ENCODE assay signal across 19 cellular contexts in genomic region chr14:82905762-82906161, GRCh38.
DNase-seq lines count a peak whose midpoint lies in the region; ATAC-seq, FAIRE-seq and TF ChIP-seq lines count a peak whose summit lies in the region.
"Had no signal": no experiment of that assay in that cellular context is flagged by ENCODE, and none has a peak within 500 bp of the region (broad histone marks: within the 10 kb centered on the region; RNA-seq: fewer than 3 reads in every experiment).

No MANE protein-coding gene starts in this region.

- TF ChIP-seq RAD21 in H1 (IDR thresholded peaks at IDR 0.05 in 1 of 2, conservative IDR thresholded peaks at IDR 0.05 in 1 of 2; ENCODE audit: low read depth in 2 of 2, low read length in 2 of 2), result no peak

- no peak for TF ChIP-seq CTCF in GM23338 (conservative IDR thresholded peaks at IDR 0.05; ENCODE audit: low read depth in 2 of 2)
- no peak for TF ChIP-seq CTCF in H1 (IDR thresholded peaks at IDR 0.05; ENCODE audit: control extremely low read depth in 1 of 3, insufficient read depth in 1 of 3, low read depth in 1 of 3, low read length in 3 of 3)

- peaks cover 17% of the 10 kb centered on the region for H3K9me3 Mint-ChIP-seq in GM23338

- H2AFZ ChIP-seq in GM23338 (peak overlapping the region; percentile 28; the same call in 1 of the 2 replicates), H1 (ENCODE audit: low read length) (peak overlapping the region; percentile 85)

- 89% methylated on average over 2 of the region's 2 CpGs; no CpG with 5 or more reads in 1 of the 2 experiments for WGBS in H1 (ENCODE audit: extremely low coverage in 1 of 2, insufficient coverage in 1 of 2, insufficient read length in 1 of 2, insufficient replicate concordance in 2 of 2, low coverage in 1 of 2, low lambda C conversion rate in 2 of 2, missing lambda C conversion rate in 1 of 2), 2 experiments

- no peak overlapping the region for H3K18ac ChIP-seq in H1 (ENCODE audit: extremely low read depth, low read length)

- H3K4me3 ChIP-seq in GM23338 (no peak overlapping the region), H1 (ENCODE audit: extremely low read depth in 1 of 4, insufficient read depth in 2 of 4, low read depth in 3 of 4, low read length in 4 of 4) (no peak overlapping the region)
- H3K4me3 ChIP-seq: BLaER1 treated with 17β-estradiol and CSF1 and Interleukin-3, amounts not matched to agents 10 nM and 100 nM had no signal

- no peak overlapping the region for H3K56ac ChIP-seq in H1 (replicated peaks; ENCODE audit: insufficient read length, low read depth, low read length)

- H3K4me3 Mint-ChIP-seq in GM23338, result no peak overlapping the region
- H3K4me3 Mint-ChIP-seq: CD8-positive, alpha-beta T cell; IgD-negative memory B cell; T-helper 2 cell treated with Interferon-gamma antibody and Interleukin-4, amounts not matched to agents 5 μg/mL and 100 μg/mL, for 36 hours had no signal

- H3K36me3 ChIP-seq in GM23338 (ENCODE audit: insufficient read depth), result no peaks in the 10 kb centered on the region
- H3K36me3 ChIP-seq in H1 (ENCODE audit: control insufficient read depth in 2 of 4, insufficient read depth in 4 of 4, low read length in 3 of 4), result no peaks in the 10 kb centered on the region
- H3K36me3 ChIP-seq: BLaER1 treated with 17β-estradiol and CSF1 and Interleukin-3, amounts not matched to agents 10 nM and 100 nM had no signal

- no peak overlapping the region for H2BK15ac ChIP-seq in H1 (ENCODE audit: low read length)

- FAIRE-seq in H1 (lab: Jason Lieb, UNC), result no peak
- FAIRE-seq: H54 had no signal

- no peak overlapping the region for H2BK12ac ChIP-seq in H1 (ENCODE audit: low read depth, low read length)

- no peaks in the 10 kb centered on the region for H3K23me2 ChIP-seq in H1 (ENCODE audit: low read depth, low read length)

- no peak overlapping the region for H4K5ac ChIP-seq in H1 (ENCODE audit: insufficient read length, low read depth, low read length)

- no peak overlapping the region for H2AK5ac ChIP-seq in H1 (ENCODE audit: low read depth, low read length)

- DNase-seq in GM23338 (ENCODE audit: low spot score) (no peak), NCI-H187 (lab: John Stamatoyannopoulos, UW) (peak; percentile 14 to 51), NCI-H345 treated with DMSO at 0.1 percent for 48 hours (lab: John Stamatoyannopoulos, UW; ENCODE audit: unreplicated experiment) (peak; percentile 11), H1 (ENCODE audit: low read depth in 1 of 2, low spot score in 2 of 2) (no peak), mesenteric fat pad (ENCODE audit: low spot score) (no peak)
- no peak for DNase-seq in stimulated activated CD4-positive, alpha-beta T cell treated with anti-CD3 and anti-CD28 coated beads, Interleukin-4, amount 100 ng/mL, for 4 hours
- DNase-seq: Calu3; CD8-positive, alpha-beta T cell; Karpas-422; NCI-H1930; NCI-H226; NCI-H774; SHP77; SK-N-SH had no signal

- no peak overlapping the region for H4K8ac ChIP-seq in H1 (ENCODE audit: extremely low read depth, insufficient read depth, low read length)

- TF ChIP-seq EP300 in H1 (IDR thresholded peaks at IDR 0.05; ENCODE audit: borderline replicate concordance in 1 of 2, low read depth in 2 of 2, low read length in 2 of 2), result no peak

- no peak overlapping the region for H3K4ac ChIP-seq in H1 (replicated peaks; ENCODE audit: insufficient read length, low read depth, low read length)

- H3K4me2 ChIP-seq in GM23338 (no peak overlapping the region), H1 (ENCODE audit: insufficient read depth in 1 of 2, low read depth in 2 of 2, low read length in 2 of 2) (no peak overlapping the region)
- H3K4me2 ChIP-seq: BLaER1 treated with 17β-estradiol and CSF1 and Interleukin-3, amounts not matched to agents 10 nM and 100 nM; SK-N-SH had no signal

- CTCF ChIA-PET in H1 (lab: Charles Lee; ENCODE audit: partially characterized antibody), result interaction anchor here (0.8 to 0.9 kb wide), 2 partner anchors 83 to 192 kb away, joined by 3 read pairs; no protein-coding TSS in a partner anchor

- H4K20me1 ChIP-seq in GM23338 (replicated peaks; ENCODE audit: insufficient read depth) (no peaks in the 10 kb centered on the region), H1 (replicated peaks in 1 of 2; ENCODE audit: control insufficient read depth in 1 of 2, insufficient read depth in 2 of 2, low read length in 2 of 2) (no peaks in the 10 kb centered on the region)
- H4K20me1 ChIP-seq: BLaER1 treated with 17β-estradiol and CSF1 and Interleukin-3, amounts not matched to agents 10 nM and 100 nM had no signal

- no peak overlapping the region for H3K14ac ChIP-seq in H1 (ENCODE audit: insufficient read length)

- no peak overlapping the region for H3K27ac ChIP-seq in GM23338 (ENCODE audit: low read depth)
- H3K27ac ChIP-seq in H1 (ENCODE audit: low read depth, low read length), result no peak overlapping the region
- H3K27ac ChIP-seq: BLaER1 treated with 17β-estradiol and CSF1 and Interleukin-3, amounts not matched to agents 10 nM and 100 nM had no signal

- H3K36me3 Mint-ChIP-seq in GM23338 (ENCODE audit: low read depth), result no peaks in the 10 kb centered on the region
- H3K36me3 Mint-ChIP-seq: CD8-positive, alpha-beta T cell; IgD-negative memory B cell had no signal

- H3K4me1 ChIP-seq in GM23338 (ENCODE audit: insufficient read depth), result no peaks in the 10 kb centered on the region
- H3K4me1 ChIP-seq in H1 (replicated peaks in 1 of 4; ENCODE audit: control insufficient read depth in 3 of 4, insufficient read depth in 4 of 4, low read length in 3 of 4), result peaks cover 0 to 3% (median 0%) of the 10 kb centered on the region in 4 experiments; a peak in 2 of 7 replicates
- H3K4me1 ChIP-seq: BLaER1 treated with 17β-estradiol and CSF1 and Interleukin-3, amounts not matched to agents 10 nM and 100 nM had no signal

- no peaks in the 10 kb centered on the region for H3K79me1 ChIP-seq in H1 (ENCODE audit: low read depth, low read length)

- H3K4me1 Mint-ChIP-seq in GM23338, result peaks cover 4% of the 10 kb centered on the region; the same call in 2 of the 3 replicates
- H3K4me1 Mint-ChIP-seq: IgD-negative memory B cell had no signal

- no peak for ATAC-seq in GM23338
- ATAC-seq in HG03520 (IDR thresholded peaks at IDR 0.05; ENCODE audit: unreplicated experiment), result no peak
- ATAC-seq: CD8-positive, alpha-beta T cell had no signal

- H3K23ac ChIP-seq in H1 (ENCODE audit: insufficient read length), result no peak overlapping the region

- H2BK20ac ChIP-seq in H1 (ENCODE audit: low read length), result no peak overlapping the region

- peaks cover 2% of the 10 kb centered on the region for H3K27me3 Mint-ChIP-seq in GM23338 (ENCODE audit: insufficient read depth, low read depth, poor library complexity)
- H3K27me3 Mint-ChIP-seq: IgD-negative memory B cell had no signal

- H3K79me2 ChIP-seq in GM23338 (replicated peaks; ENCODE audit: insufficient read depth) (no peaks in the 10 kb centered on the region), H1 (ENCODE audit: control insufficient read depth in 1 of 2, insufficient read depth in 2 of 2, low read length in 2 of 2) (no peaks in the 10 kb centered on the region)

- no peaks in the 10 kb centered on the region for H3K9me2 ChIP-seq in GM23338 (ENCODE audit: insufficient read depth)

- no peak overlapping the region for H4K91ac ChIP-seq in H1 (replicated peaks; ENCODE audit: insufficient read length, low read length)

- no peak overlapping the region for H3K9ac ChIP-seq in H1 (replicated peaks in 1 of 4; ENCODE audit: extremely low read depth in 1 of 4, low read depth in 3 of 4, low read length in 3 of 4)
- H3K9ac ChIP-seq: BLaER1 treated with 17β-estradiol and CSF1 and Interleukin-3, amounts not matched to agents 10 nM and 100 nM; SK-N-SH had no signal

- no peak for TF ChIP-seq POLR2A in H1 (IDR thresholded peaks at IDR 0.05; ENCODE audit: control extremely low read depth in 1 of 2, low read depth in 2 of 2, low read length in 2 of 2)

- no peak overlapping the region for H2BK120ac ChIP-seq in H1 (replicated peaks; ENCODE audit: low read depth, low read length)

- no peaks in the 10 kb centered on the region for H3F3A ChIP-seq in GM23338 (replicated peaks; ENCODE audit: low read depth)

- H2BK5ac ChIP-seq in H1 (ENCODE audit: low read depth, low read length), result no peak overlapping the region

- H3K27ac Mint-ChIP-seq in GM23338, result no peak overlapping the region
- H3K27ac Mint-ChIP-seq: CD8-positive, alpha-beta T cell; IgD-negative memory B cell; T-helper 2 cell treated with Interferon-gamma antibody and Interleukin-4, amounts not matched to agents 5 μg/mL and 100 μg/mL, for 36 hours had no signal

- POLR2A ChIA-PET in H1 (lab: Charles Lee; ENCODE audit: partially characterized antibody), result no interaction called here

- H3K27me3 ChIP-seq in GM23338 (ENCODE audit: insufficient read depth) (no peaks in the 10 kb centered on the region), H1 (replicated peaks in 1 of 4; ENCODE audit: control insufficient read depth in 3 of 4, extremely low read depth in 1 of 4, insufficient read depth in 3 of 4, low read length in 3 of 4) (no peaks in the 10 kb centered on the region)
- H3K27me3 ChIP-seq: BLaER1 treated with 17β-estradiol and CSF1 and Interleukin-3, amounts not matched to agents 10 nM and 100 nM had no signal

- no peaks in the 10 kb centered on the region for H3K9me3 ChIP-seq in H1 (ENCODE audit: insufficient read depth in 2 of 2, low read depth in 1 of 2, low read length in 1 of 2)
- H3K9me3 ChIP-seq: BLaER1 treated with 17β-estradiol and CSF1 and Interleukin-3, amounts not matched to agents 10 nM and 100 nM; SK-N-SH had no signal

TF ChIP-seq in GM23338, 12 proteins besides CTCF, POLR2A, EP300 and RAD21 (continues in another document):
- TF ChIP-seq ETS1 (IDR thresholded peaks at IDR 0.05) (no peak), ZNF331 (CRISPR knock-in tag; IDR thresholded peaks at IDR 0.05; ENCODE audit: low read depth) (no peak)

TF ChIP-seq in H1, 55 proteins besides CTCF, POLR2A, EP300 and RAD21:
- TF ChIP-seq TEAD4 (IDR thresholded peaks at IDR 0.05; ENCODE audit: low read depth, low read length) (no peak), RBBP5 (IDR thresholded peaks at IDR 0.05; ENCODE audit: borderline replicate concordance, low read depth, low read length) (no peak), CBX8 (IDR thresholded peaks at IDR 0.05; ENCODE audit: borderline replicate concordance, low read depth, low read length) (no peak), CEBPB (IDR thresholded peaks at IDR 0.05; ENCODE audit: low read depth, low read length) (no peak), HDAC6 (IDR thresholded peaks at IDR 0.05; ENCODE audit: low read depth, low read length) (no peak), MAFK (IDR thresholded peaks at IDR 0.05; ENCODE audit: low read depth, low read length) (no peak)

Comparison
In these comparisons a context has a peak if more than half of its experiments do, and no peak if none do; other contexts are left out.
1. DNase-seq: peak in NCI-H187 (2 of 2) and NCI-H345 treated with DMSO at 0.1 percent for 48 hours (single experiment); none in GM23338 (single experiment), H1 (0 of 2), mesenteric fat pad (single experiment) and stimulated activated CD4-positive, alpha-beta T cell treated with anti-CD3 and anti-CD28 coated beads, Interleukin-4, amount 100 ng/mL, for 4 hours (0 of 2).